8 cellular contexts compared by ENCODE assay signal in genomic region chr2:27322766-27323591, GRCh38. TPM values are rescaled to one million over a fixed set of nuclear protein-coding genes. Genes with fewer than 3 reads are reported as not detected.
A peak's percentile ranks its signal among the peaks of the same experiment; 100 is the strongest.
DNase-seq lines count a peak whose midpoint lies in the region; ATAC-seq and TF ChIP-seq lines count a peak whose summit lies in the region.

Gene MPV17, minus strand, starts transcription at chr2:27323097. Its CDS starts 580 bp downstream, at chr2:27322517.

- H3K27me3 ChIP-seq in gastroesophageal sphincter (no peaks in the 10 kb centered on the region), neutrophil (no peaks in the 10 kb centered on the region)

- H3K27ac ChIP-seq in gastroesophageal sphincter: peak within 1 kb of the TSS; percentile 89 to 95 (median 92)
- peak within 1 kb of the TSS; percentile 89 for H3K27ac ChIP-seq in neutrophil

- CTCF ChIA-PET in HEK293T (lab: Yijun Ruan, JAX): interaction anchor here (0.6 to 0.7 kb wide), 2 partner anchors 17 to 208 kb away, joined by 3 read pairs; no protein-coding TSS in a partner anchor
- CTCF ChIA-PET in activated naive CD4-positive, alpha-beta T cell treated with anti-CD3 and anti-CD28 coated beads for 36 hours (lab: Charles Lee): interaction anchor here (0.6 to 2.3 kb wide), 6 partner anchors 12 to 359 kb away, joined by 3 to 13 read pairs (median 4); no protein-coding TSS in a partner anchor

- intact Hi-C loops in activated naive CD4-positive, alpha-beta T cell treated with anti-CD3 and anti-CD28 coated beads for 36 hours (cut with micrococcal nuclease): loop anchor here (1.0 to 2.0 kb wide), 6 partner anchors 33 to 360 kb away; partner anchors contain the start of genes EIF2B4, GTF3C2, IFT172 and NRBP1

- TF ChIP-seq CTCF in gastroesophageal sphincter (IDR thresholded peaks at IDR 0.05) (no peak), neutrophil (IDR thresholded peaks at IDR 0.05) (no peak), subcutaneous adipose tissue (IDR thresholded peaks at IDR 0.05; ENCODE audit: low read depth) (no peak)

- no peaks in the 10 kb centered on the region for H3K27me3 Mint-ChIP-seq in activated naive CD4-positive, alpha-beta T cell treated with anti-CD3 and anti-CD28 coated beads for 36 hours (ENCODE audit: low read depth)

- TF ChIP-seq POLR2A in gastroesophageal sphincter (IDR thresholded peaks at IDR 0.05): peak; percentile 68 to 73

- H3K4me1 ChIP-seq in gastroesophageal sphincter (peaks cover 2 to 31% (median 13%) of the 10 kb centered on the region in 3 donors), neutrophil (ENCODE audit: control insufficient read depth in 1 of 2, insufficient read depth in 1 of 2, low read depth in 1 of 2, low read length in 1 of 2) (peaks cover 16 to 19% of the 10 kb centered on the region in 2 experiments)

- H3K4me3 Mint-ChIP-seq in activated naive CD4-positive, alpha-beta T cell treated with anti-CD3 and anti-CD28 coated beads for 36 hours: peak within 1 kb of the TSS; percentile 84

- H3K27ac Mint-ChIP-seq in activated naive CD4-positive, alpha-beta T cell treated with anti-CD3 and anti-CD28 coated beads for 36 hours: peak within 1 kb of the TSS; percentile 85

- DNase-seq in GM03348 (ENCODE audit: low spot score): peak; percentile 97
- DNase-seq in HEK293T (ENCODE audit: extremely low spot score): peak; percentile 95
- peak; percentile 84 for DNase-seq in MV-4-11 (lab: John Stamatoyannopoulos, UW)
- peak; percentile 86 for DNase-seq in SK-N-DZ (ENCODE audit: low spot score)
- peak; percentile 95 for DNase-seq in activated naive CD4-positive, alpha-beta T cell treated with anti-CD3 and anti-CD28 coated beads for 36 hours

- H3K4me1 Mint-ChIP-seq in activated naive CD4-positive, alpha-beta T cell treated with anti-CD3 and anti-CD28 coated beads for 36 hours (ENCODE audit: low read depth): peaks cover 14% of the 10 kb centered on the region

- ATAC-seq in gastroesophageal sphincter: peak; percentile 94

- no peak for TF ChIP-seq EP300 in gastroesophageal sphincter (IDR thresholded peaks at IDR 0.05)

- H3K36me3 Mint-ChIP-seq in activated naive CD4-positive, alpha-beta T cell treated with anti-CD3 and anti-CD28 coated beads for 36 hours (ENCODE audit: low read depth): peaks cover 20% of the 10 kb centered on the region

- WGBS in gastroesophageal sphincter (ENCODE audit: low coverage in 1 of 2), 2 donors: 0 to 1% methylated on average over 15 to 17 of the region's 39 CpGs

- H3K36me3 ChIP-seq in gastroesophageal sphincter (peaks cover 0 to 36% of the 10 kb centered on the region in 2 donors), neutrophil (peaks cover 19% of the 10 kb centered on the region)

- no peaks in the 10 kb centered on the region for H3K9me3 Mint-ChIP-seq in activated naive CD4-positive, alpha-beta T cell treated with anti-CD3 and anti-CD28 coated beads for 36 hours

- H3K4me3 ChIP-seq in gastroesophageal sphincter (peak within 1 kb of the TSS; percentile 69 to 78), neutrophil (ENCODE audit: low read depth in 1 of 2, low read length in 1 of 2) (peak within 1 kb of the TSS; percentile 71 to 89)

- POLR2A ChIA-PET in HEK293T (lab: Yijun Ruan, JAX): interaction anchor here (0.6 to 2.3 kb wide), 16 partner anchors 9 to 58 kb away, joined by 3 to 17 read pairs (median 6); partner anchors contain the start of gene GTF3C2

- no peaks in the 10 kb centered on the region for H3K9me3 ChIP-seq in gastroesophageal sphincter
- no peaks in the 10 kb centered on the region for H3K9me3 ChIP-seq in neutrophil

TF ChIP-seq in HEK293T, 16 proteins besides CTCF, POLR2A, EP300 and RAD21:
- TF ChIP-seq ELF4 (IDR thresholded peaks at IDR 0.05) (0 out of 2 replicates have a peak, but pooled peaks have one; percentile 31), SUZ12 (IDR thresholded peaks at IDR 0.05) (no peak), L3MBTL2 (conservative IDR thresholded peaks at IDR 0.05) (peak; percentile 62), PKNOX1 (IDR thresholded peaks at IDR 0.05) (peak; percentile 95)
TF ChIP-seq in HEK293T: peak in this region for 3.

RNA-seq across cellular contexts. Expression of gene MPV17, which starts in this region (rescaled TPM):
- polyA plus RNA-seq in SK-N-DZ (2014; cell fraction: cytosol; rRNA removed): 65.6 and 76.2 TPM in 2 replicates
- 122 and 139 TPM in 2 replicates for polyA plus RNA-seq in SK-N-DZ (2014; cell fraction: nucleus; rRNA removed)
- total RNA-seq in activated naive CD4-positive, alpha-beta T cell treated with anti-CD3 and anti-CD28 coated beads for 36 hours: 10 to 100 TPM; 80.2 to 82.3 TPM
- total RNA-seq in gastroesophageal sphincter (10 to 100 TPM; 57.9 to 93.4 (median 66.4) TPM), subcutaneous adipose tissue (10 to 100 TPM; 56.8 to 88.7 (median 77.1) TPM)

Comparison
In these comparisons a context has a peak if more than half of its experiments do, and no peak if none do; other contexts are left out.
1. Peak in every context shown above with its lines: DNase-seq, ATAC-seq, H3K4me3 ChIP-seq and H3K27ac ChIP-seq.